15 cellular contexts compared by ENCODE assay signal in genomic region chr1:191284175-191284574, GRCh38.
DNase-seq lines count a peak whose midpoint lies in the region; ATAC-seq and TF ChIP-seq lines count a peak whose summit lies in the region.
"Had no signal": no experiment of that assay in that cellular context is flagged by ENCODE, and none has a peak within 500 bp of the region (broad histone marks: within the 10 kb centered on the region; RNA-seq: fewer than 3 reads in every experiment).

No MANE protein-coding gene starts in this region.

- POLR2A ChIA-PET in HEK293 (lab: Yijun Ruan, JAX) (no interaction called here), WTC11 (lab: Charles Lee) (no interaction called here)

- H3K9me3 ChIP-seq in HEK293 (ENCODE audit: control insufficient read depth, insufficient read depth, low read depth, low read length) (no peaks in the 10 kb centered on the region), ovary (no peaks in the 10 kb centered on the region)
- H3K9me3 ChIP-seq: HAP-1 had no signal

- no peak for TF ChIP-seq POLR2A in ovary (IDR thresholded peaks at IDR 0.05)

- no peak overlapping the region for H3K4me3 Mint-ChIP-seq in WTC11
- H3K4me3 Mint-ChIP-seq: CD4-positive, alpha-beta memory T cell had no signal

- H3K4me1 Mint-ChIP-seq in WTC11, result no peaks in the 10 kb centered on the region
- H3K4me1 Mint-ChIP-seq: CD4-positive, alpha-beta memory T cell had no signal

- no peaks in the 10 kb centered on the region for H3K27me3 Mint-ChIP-seq in WTC11 (ENCODE audit: low read depth)
- H3K27me3 Mint-ChIP-seq: CD4-positive, alpha-beta memory T cell had no signal

- no peak overlapping the region for H3K27ac Mint-ChIP-seq in WTC11
- H3K27ac Mint-ChIP-seq: CD4-positive, alpha-beta memory T cell had no signal

- no peaks in the 10 kb centered on the region for H3K27me3 ChIP-seq in ovary

- H3K4me1 ChIP-seq in HEK293 (ENCODE audit: control insufficient read depth, insufficient read depth, low read length), result no peaks in the 10 kb centered on the region
- no peaks in the 10 kb centered on the region for H3K4me1 ChIP-seq in ovary (ENCODE audit: insufficient read depth)
- H3K4me1 ChIP-seq: HAP-1 had no signal

- H3K36me3 ChIP-seq in HEK293 (ENCODE audit: control insufficient read depth in 2 of 2, insufficient read depth in 1 of 2, low read length in 2 of 2) (no peaks in the 10 kb centered on the region), ovary (no peaks in the 10 kb centered on the region)
- H3K36me3 ChIP-seq: HAP-1 had no signal

- H3K36me3 Mint-ChIP-seq in WTC11, result peaks cover 7% of the 10 kb centered on the region; the same call in 1 of the 2 replicates
- H3K36me3 Mint-ChIP-seq: CD4-positive, alpha-beta memory T cell had no signal

- peak; percentile 6 for DNase-seq in NCI-H2171 treated with DMSO at 0.1 percent for 48 hours (lab: John Stamatoyannopoulos, UW)
- no peak for DNase-seq in NCI-H2171 (lab: John Stamatoyannopoulos, UW)
- DNase-seq in WTC11 (ENCODE audit: low spot score), result no peak
- no peak for DNase-seq in ovary
- no peak for DNase-seq in NCI-H748 treated with DMSO at 0.1 percent for 48 hours (lab: John Stamatoyannopoulos, UW)
- DNase-seq: ACHN; C1 segment of cervical spinal cord; CD4-positive, alpha-beta memory T cell; COR-L47; DMS153; DND-41; GOT3 had no signal

- H3K9me3 Mint-ChIP-seq in WTC11, result peaks cover 22% of the 10 kb centered on the region

- TF ChIP-seq EP300 in ovary (IDR thresholded peaks at IDR 0.05), result no peak

- CTCF ChIA-PET in HEK293 (lab: Yijun Ruan, JAX), result no interaction called here
- CTCF ChIA-PET in WTC11 (lab: Charles Lee), result no interaction called here

- ATAC-seq in WTC11, result no peak

- no peak overlapping the region for H3K4me3 ChIP-seq in HEK293 (ENCODE audit: low read depth, low read length)
- H3K4me3 ChIP-seq in ovary, result no peak overlapping the region
- H3K4me3 ChIP-seq: HAP-1 had no signal

- no peak for TF ChIP-seq CTCF in HEK293 (tag by site-specific recombination; IDR thresholded peaks at IDR 0.05)
- TF ChIP-seq CTCF in WTC11 (IDR thresholded peaks at IDR 0.05), result no peak
- no peak for TF ChIP-seq CTCF in ovary (IDR thresholded peaks at IDR 0.05)

- H3K27ac ChIP-seq in HEK293 (ENCODE audit: extremely low read depth, low read depth, low read length), result no peak overlapping the region
- no peak overlapping the region for H3K27ac ChIP-seq in ovary
- H3K27ac ChIP-seq: 22Rv1 had no signal

- intact Hi-C loops in ovary (cut with DNase I), result no loop called here

TF ChIP-seq in HEK293, 187 proteins besides CTCF, POLR2A, EP300 and RAD21:
- TF ChIP-seq SETDB1 (IDR thresholded peaks at IDR 0.05; ENCODE audit: insufficient read length, low read length) (peak; percentile 13), ZNF596 (tag by site-specific recombination; IDR thresholded peaks at IDR 0.05) (no peak)

TF ChIP-seq in WTC11, 78 proteins besides CTCF, POLR2A, EP300 and RAD21:
- TF ChIP-seq PREB (CRISPR knock-in tag; IDR thresholded peaks at IDR 0.05; ENCODE audit: borderline replicate concordance) (no peak), NR1H2 (CRISPR knock-in tag; IDR thresholded peaks at IDR 0.05) (no peak), ZNF317 (CRISPR knock-in tag; IDR thresholded peaks at IDR 0.05; ENCODE audit: borderline replicate concordance, low read depth) (peak; percentile 58; the same call in 1 of the 2 replicates)
